In genomic region chr5:34488984-34489383, GRCh38 we compare ENCODE assay signal across 23 cellular contexts.
DNase-seq lines count a peak whose midpoint lies in the region; ATAC-seq and TF ChIP-seq lines count a peak whose summit lies in the region.
"Had no signal": no experiment of that assay in that cellular context is flagged by ENCODE, and none has a peak within 500 bp of the region (broad histone marks: within the 10 kb centered on the region; RNA-seq: fewer than 3 reads in every experiment).

No MANE protein-coding gene starts in this region.

- H3K27ac ChIP-seq in aorta (ENCODE audit: low read depth in 1 of 2, low read length in 2 of 2): peak overlapping the region; percentile 73 to 85
- H3K27ac ChIP-seq: adrenal gland had no signal

- 36 to 47% methylated on average over 3 to 4 of the region's 4 CpGs for WGBS in aorta, 2 donors

- H3K4me3 Mint-ChIP-seq in natural killer cell: no peak overlapping the region
- H3K4me3 Mint-ChIP-seq in natural killer cell treated with Interleukin-12 subunit alpha and Interleukin-12 subunit beta and Interleukin-15 and Interleukin-18, amount 100 ng/mL, for 72 hours: no peak overlapping the region
- no peak overlapping the region for H3K4me3 Mint-ChIP-seq in chondrocyte (ENCODE audit: unreplicated experiment)
- H3K4me3 Mint-ChIP-seq: activated CD4-positive, alpha-beta memory T cell treated with anti-CD3 and anti-CD28 coated beads, Interleukin-2, amount 10 ng/mL, durations not matched to agents 7 days and 5 days had no signal

- H3K4me1 Mint-ChIP-seq in natural killer cell (peaks cover 51 to 56% of the 10 kb centered on the region in 2 donors), chondrocyte (ENCODE audit: low read depth) (peaks cover 66% of the 10 kb centered on the region)
- peaks cover 36 to 38% of the 10 kb centered on the region in 2 donors for H3K4me1 Mint-ChIP-seq in natural killer cell treated with Interleukin-12 subunit alpha and Interleukin-12 subunit beta and Interleukin-15 and Interleukin-18, amount 100 ng/mL, for 72 hours (ENCODE audit: low read depth in 2 of 2)
- H3K4me1 Mint-ChIP-seq: activated CD4-positive, alpha-beta memory T cell treated with anti-CD3 and anti-CD28 coated beads, Interleukin-2, amount 10 ng/mL, durations not matched to agents 7 days and 5 days had no signal

- TF ChIP-seq CTCF in natural killer cell (IDR thresholded peaks at IDR 0.05) (no peak), chondrocyte (IDR thresholded peaks at IDR 0.05) (no peak), mucosa of descending colon (IDR thresholded peaks at IDR 0.05) (no peak)

- H3K27me3 ChIP-seq in aorta (ENCODE audit: control insufficient read depth in 1 of 2, insufficient read depth in 2 of 2, low read length in 1 of 2): no peaks in the 10 kb centered on the region
- H3K27me3 ChIP-seq: adrenal gland; BLaER1 treated with 17β-estradiol and CSF1 and Interleukin-3, amounts not matched to agents 10 nM and 100 nM; uterus had no signal

- H3K4me3 ChIP-seq in mucosa of descending colon (no peak overlapping the region), aorta (ENCODE audit: low read length in 2 of 2) (no peak overlapping the region)
- H3K4me3 ChIP-seq: adrenal gland; BLaER1 treated with 17β-estradiol and CSF1 and Interleukin-3, amounts not matched to agents 10 nM and 100 nM; uterus had no signal

- H3K36me3 Mint-ChIP-seq in natural killer cell (no peaks in the 10 kb centered on the region), chondrocyte (ENCODE audit: low read depth) (no peaks in the 10 kb centered on the region)
- no peaks in the 10 kb centered on the region for H3K36me3 Mint-ChIP-seq in natural killer cell treated with Interleukin-12 subunit alpha and Interleukin-12 subunit beta and Interleukin-15 and Interleukin-18, amount 100 ng/mL, for 72 hours

- H3K27ac Mint-ChIP-seq in natural killer cell (peak overlapping the region; percentile 8 to 61), chondrocyte (ENCODE audit: unreplicated experiment) (peak overlapping the region; percentile 72)
- peak overlapping the region in 1 of 2 donors; percentile 47 for H3K27ac Mint-ChIP-seq in natural killer cell treated with Interleukin-12 subunit alpha and Interleukin-12 subunit beta and Interleukin-15 and Interleukin-18, amount 100 ng/mL, for 72 hours
- H3K27ac Mint-ChIP-seq: activated CD4-positive, alpha-beta memory T cell treated with anti-CD3 and anti-CD28 coated beads, Interleukin-2, amount 10 ng/mL, durations not matched to agents 7 days and 5 days had no signal

- no peaks in the 10 kb centered on the region for H3K4me1 ChIP-seq in mucosa of descending colon (ENCODE audit: low read depth)
- peaks cover 5% of the 10 kb centered on the region in 2 donors for H3K4me1 ChIP-seq in aorta (ENCODE audit: control insufficient read depth in 1 of 2, insufficient read depth in 2 of 2, low read length in 2 of 2)

- intact Hi-C loops in natural killer cell (cut with micrococcal nuclease): loop anchor here (5.0 kb wide), 1 partner anchor 33 kb away; no protein-coding TSS in a partner anchor
- intact Hi-C loops in mucosa of descending colon (cut with DNase I, micrococcal nuclease): loop anchor here in 1 of 2 donors (5.0 kb wide), 1 partner anchor 408 kb away; no protein-coding TSS in a partner anchor
- intact Hi-C loops in aorta (cut with DNase I): loop anchor here in 1 of 2 donors (5.0 kb wide), 1 partner anchor 33 kb away; no protein-coding TSS in a partner anchor

- H3K9me3 Mint-ChIP-seq in natural killer cell: no peaks in the 10 kb centered on the region
- H3K9me3 Mint-ChIP-seq in natural killer cell treated with Interleukin-12 subunit alpha and Interleukin-12 subunit beta and Interleukin-15 and Interleukin-18, amount 100 ng/mL, for 72 hours: no peaks in the 10 kb centered on the region
- peaks cover 1% of the 10 kb centered on the region for H3K9me3 Mint-ChIP-seq in chondrocyte (ENCODE audit: low read depth)
- H3K9me3 Mint-ChIP-seq: activated CD4-positive, alpha-beta memory T cell treated with anti-CD3 and anti-CD28 coated beads, Interleukin-2, amount 10 ng/mL, durations not matched to agents 7 days and 5 days had no signal

- DNase-seq in natural killer cell (no peak), chondrocyte (ENCODE audit: low spot score) (no peak), mucosa of descending colon (no peak), aorta (no peak), SHP77 (lab: John Stamatoyannopoulos, UW) (no peak), GF-D8 (lab: John Stamatoyannopoulos, UW) (no peak)
- no peak for DNase-seq in natural killer cell treated with Interleukin-12 subunit alpha and Interleukin-12 subunit beta and Interleukin-15 and Interleukin-18, amount 100 ng/mL, for 72 hours (ENCODE audit: low spot score)
- DNase-seq in activated CD8-positive, alpha-beta memory T cell treated with anti-CD3 and anti-CD28 coated beads, Interleukin-2, amount 50 U/mL, for 48 hours: no peak
- DNase-seq: ACHN; activated CD4-positive, alpha-beta memory T cell treated with anti-CD3 and anti-CD28 coated beads, Interleukin-2, amount 10 ng/mL, durations not matched to agents 7 days and 5 days; activated gamma-delta T cell; Calu3; dermis blood vessel endothelial cell; GOT3; NCI-H1417; NCI-H526 treated with DMSO at 0.1 percent for 48 hours; nucleus accumbens; stimulated activated CD8-positive, alpha-beta memory T cell treated with anti-CD3 and anti-CD28 coated beads, Interleukin-4, amount 100 ng/mL, for 48 hours; T1000; uterus had no signal

- ATAC-seq in natural killer cell: no peak
- ATAC-seq in natural killer cell treated with Interleukin-12 subunit alpha and Interleukin-12 subunit beta and Interleukin-15 and Interleukin-18, amount 100 ng/mL, for 72 hours: no peak
- peak; percentile 36 for ATAC-seq in mucosa of descending colon
- ATAC-seq in aorta (ENCODE audit: low FRiP score): no peak
- ATAC-seq: sciatic nerve had no signal

- H3K36me3 ChIP-seq in mucosa of descending colon (ENCODE audit: low read depth) (no peaks in the 10 kb centered on the region), aorta (ENCODE audit: control insufficient read depth in 1 of 2, insufficient read depth in 2 of 2, low read length in 1 of 2) (no peaks in the 10 kb centered on the region)
- H3K36me3 ChIP-seq: adrenal gland; BLaER1 treated with 17β-estradiol and CSF1 and Interleukin-3, amounts not matched to agents 10 nM and 100 nM; uterus had no signal

- H3K27me3 Mint-ChIP-seq in natural killer cell (ENCODE audit: low read depth in 2 of 2) (no peaks in the 10 kb centered on the region), chondrocyte (ENCODE audit: low read depth) (no peaks in the 10 kb centered on the region)
- peaks cover 0 to 4% of the 10 kb centered on the region in 2 donors for H3K27me3 Mint-ChIP-seq in natural killer cell treated with Interleukin-12 subunit alpha and Interleukin-12 subunit beta and Interleukin-15 and Interleukin-18, amount 100 ng/mL, for 72 hours

- H3K9me3 ChIP-seq in mucosa of descending colon (no peaks in the 10 kb centered on the region), aorta (ENCODE audit: control insufficient read depth, low read length) (no peaks in the 10 kb centered on the region)
- H3K9me3 ChIP-seq: adrenal gland; BLaER1 treated with 17β-estradiol and CSF1 and Interleukin-3, amounts not matched to agents 10 nM and 100 nM; uterus had no signal
